Comparison of ENCODE assay signal across 35 cellular contexts in the genomic region with DNA sequence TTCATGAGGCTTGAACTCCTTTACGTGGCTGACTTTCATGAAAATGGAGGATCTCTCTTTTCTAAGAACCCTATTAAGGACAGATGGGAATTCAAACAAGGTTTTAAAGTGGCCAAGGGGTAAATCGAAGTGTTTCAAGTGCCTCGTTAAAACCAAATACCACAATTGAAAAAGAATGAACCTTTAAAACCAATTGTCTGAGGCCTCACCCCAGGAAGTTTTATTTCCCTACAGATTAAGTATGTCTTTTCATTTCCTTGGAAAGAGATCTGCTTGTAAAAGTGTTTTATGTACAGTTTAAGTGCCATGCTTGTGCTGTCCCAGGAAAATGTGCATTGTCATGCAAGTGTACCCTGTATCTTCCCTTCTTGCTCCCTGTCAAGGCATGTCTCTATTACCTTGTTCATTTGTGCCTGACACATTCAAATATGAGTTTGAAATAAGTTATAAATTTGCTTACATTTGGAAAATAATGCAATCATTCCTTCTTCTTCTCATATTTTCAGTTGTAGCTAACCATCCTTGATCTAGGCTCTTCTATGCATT.
"Had no signal": no experiment of that assay in that cellular context is flagged by ENCODE, and none has a peak within 500 bp of the region (broad histone marks: within the 10 kb centered on the region; RNA-seq: fewer than 3 reads in every experiment).

No MANE protein-coding gene starts in this region.

- H3K27ac ChIP-seq: ascending aorta, cardiac muscle cell, KMS-11, PC-9, RWPE1, WERI-Rb-1 had no signal

- H3K4me1 ChIP-seq: ascending aorta had no signal

- H3K4me3 ChIP-seq: ascending aorta, cardiac muscle cell, PC-9 had no signal

- H3K9me3 ChIP-seq: ascending aorta had no signal

- DNase-seq: activated CD4-positive, alpha-beta memory T cell treated with anti-CD3 and anti-CD28 coated beads, Interleukin-2, amount 10 ng/mL, durations not matched to agents 7 days and 5 days; activated CD4-positive, alpha-beta T cell treated with anti-CD3 and anti-CD28 coated beads for 1 hour; activated CD4-positive, alpha-beta T cell treated with anti-CD3 and anti-CD28 coated beads for 48 hours; activated CD4-positive, CD25-positive, alpha-beta regulatory T cell; activated CD8-positive, alpha-beta memory T cell treated with anti-CD3 and anti-CD28 coated beads for 24 hours; activated CD8-positive, alpha-beta memory T cell treated with anti-CD3 and anti-CD28 coated beads, Interleukin-2, amount 10 ng/mL, durations not matched to agents 7 days and 5 days; activated CD8-positive, alpha-beta memory T cell treated with anti-CD3 and anti-CD28 coated beads, Interleukin-2, amount 50 U/mL, for 48 hours; activated effector memory CD4-positive, alpha-beta T cell treated with anti-CD3 and anti-CD28 coated beads, Interleukin-2, amount 50 U/mL, for 16 hours; activated naive CD4-positive, alpha-beta T cell; activated naive CD4-positive, alpha-beta T cell treated with anti-CD3 and anti-CD28 coated beads, Interleukin-2, amount 50 U/mL, for 16 hours; activated naive CD8-positive, alpha-beta T cell treated with anti-CD3 and anti-CD28 coated beads for 36 hours; activated T-cell treated with anti-CD3 and anti-CD28 coated beads, Interleukin-2, amount 50 U/mL, for 48 hours; amniotic stem cell; NCI-H1105; NCI-H1694 treated with DMSO at 0.1 percent for 48 hours; NCI-H2029 treated with DMSO at 0.1 percent for 48 hours; NCI-H2107; NCI-H226; NCI-H446 treated with DMSO at 0.1 percent for 48 hours; NCI-H526; NCI-H748 treated with DMSO at 0.1 percent for 48 hours; NK-92 treated with Interleukin-12 subunit alpha and Interleukin-12 subunit beta, amount 100 ng/mL, for 24 hours; PC-9; SIG-M5; SW 1271; T-helper 1 cell; T-helper 2 cell; T-helper 9 cell; WERI-Rb-1 had no signal

- H3K36me3 ChIP-seq: ascending aorta, cardiac muscle cell, WERI-Rb-1 had no signal

- H3K27me3 ChIP-seq: ascending aorta, cardiac muscle cell had no signal

- ATAC-seq: activated CD8-positive, alpha-beta memory T cell treated with anti-CD3 and anti-CD28 coated beads, Interleukin-2, amount 10 ng/mL, durations not matched to agents 7 days and 5 days; activated T-helper 17 cell treated with anti-CD3 and anti-CD28 coated beads, Interleukin-2, amount 50 U/mL, for 72 hours; Right ventricle myocardium inferior had no signal
